In the genomic region with DNA sequence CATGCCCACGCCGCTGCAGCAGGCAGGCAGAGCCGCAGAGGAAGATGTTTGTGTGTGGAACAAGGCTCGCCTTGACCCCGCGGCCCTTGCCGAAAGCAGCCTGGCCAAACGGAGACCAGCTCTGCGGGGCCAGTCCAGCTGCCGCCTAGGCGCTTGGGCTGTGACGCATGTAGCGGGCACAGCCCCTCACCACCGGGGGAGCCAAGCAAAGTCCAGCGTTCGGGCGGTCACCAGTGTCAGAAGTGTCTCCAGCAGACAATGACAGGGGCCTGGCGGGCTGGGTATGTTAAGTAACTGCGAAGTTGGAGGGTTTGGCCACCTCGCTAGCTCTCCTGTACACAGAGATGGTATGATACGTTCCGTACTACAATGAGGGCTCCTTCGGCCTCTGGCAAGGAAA, we compare ENCODE assay signal across 8 cellular contexts. TPM values are rescaled to one million over a fixed set of nuclear protein-coding genes. Genes with fewer than 3 reads are reported as not detected.
DNase-seq lines count a peak whose midpoint lies in the region; ATAC-seq and TF ChIP-seq lines count a peak whose summit lies in the region.

No MANE protein-coding gene starts in this region.

- H3F3A ChIP-seq in neural cell (ENCODE audit: insufficient read depth, low read length, poor library complexity, severe bottlenecking) = no peaks in the 10 kb centered on the region

- H3K9ac ChIP-seq in OCI-LY3 (ENCODE audit: low read length) (peak overlapping the region; percentile 84), neural cell (ENCODE audit: low read length) (peak overlapping the region; percentile 72)

- no peak for TF ChIP-seq EP300 in neural cell (conservative IDR thresholded peaks at IDR 0.05; ENCODE audit: poor library complexity, severe bottlenecking)

- no peaks in the 10 kb centered on the region for H3K9me3 ChIP-seq in OCI-LY3 (ENCODE audit: insufficient read depth, low read length)
- H3K9me3 ChIP-seq in neural cell (ENCODE audit: low read length) = no peaks in the 10 kb centered on the region

- TF ChIP-seq CTCF in C4-2B (conservative IDR thresholded peaks at IDR 0.05) (no peak), OCI-LY3 (IDR thresholded peaks at IDR 0.05; ENCODE audit: low read depth, low read length) (no peak), epithelial cell of proximal tubule (conservative IDR thresholded peaks at IDR 0.05; ENCODE audit: low read depth, low read length) (no peak), neural cell (IDR thresholded peaks at IDR 0.05; ENCODE audit: poor library complexity, severe bottlenecking) (no peak)

- H3K4me2 ChIP-seq in OCI-LY3 (ENCODE audit: low read length) (peak overlapping the region; percentile 83), neural cell (ENCODE audit: low read length) (peak overlapping the region; percentile 35)

- no peaks in the 10 kb centered on the region for H4K20me1 ChIP-seq in OCI-LY3 (ENCODE audit: insufficient read depth, low read length)
- no peaks in the 10 kb centered on the region for H4K20me1 ChIP-seq in neural cell (ENCODE audit: insufficient read depth)

- no peak for TF ChIP-seq RAD21 in neural cell (conservative IDR thresholded peaks at IDR 0.05)

- ATAC-seq in HG03460 (IDR thresholded peaks at IDR 0.05; ENCODE audit: unreplicated experiment) (no peak), GM21825 (IDR thresholded peaks at IDR 0.05; ENCODE audit: unreplicated experiment) (no peak)

- no peak for DNase-seq in epithelial cell of proximal tubule (ENCODE audit: low read depth)
- DNase-seq in DMS79 treated with DMSO at 0.1 percent for 48 hours (lab: John Stamatoyannopoulos, UW) = no peak
- DNase-seq in NCI-H345 (lab: John Stamatoyannopoulos, UW) = no peak

- H3K27me3 ChIP-seq in OCI-LY3 (ENCODE audit: low read depth, low read length) (no peaks in the 10 kb centered on the region), neural cell (ENCODE audit: insufficient read depth, low read depth, low read length) (no peaks in the 10 kb centered on the region)

- H3K79me2 ChIP-seq in OCI-LY3 (ENCODE audit: low read length) (peaks cover 50% of the 10 kb centered on the region), neural cell (replicated peaks; ENCODE audit: insufficient read depth, low read length) (no peaks in the 10 kb centered on the region)

- peak overlapping the region; percentile 88 for H3K4me3 ChIP-seq in OCI-LY3 (ENCODE audit: low read length)
- H3K4me3 ChIP-seq in epithelial cell of proximal tubule (ENCODE audit: low read depth, low read length) = peak overlapping the region; percentile 70
- H3K4me3 ChIP-seq in neural cell (ENCODE audit: low read length) = peak overlapping the region; percentile 78

- H3K9me2 ChIP-seq in neural cell (ENCODE audit: insufficient read depth, low read length) = no peaks in the 10 kb centered on the region

- peaks cover 11% of the 10 kb centered on the region for H3K4me1 ChIP-seq in OCI-LY3 (ENCODE audit: low read length)

- H2AFZ ChIP-seq in OCI-LY3 (ENCODE audit: low read depth, low read length) (no peak overlapping the region), neural cell (ENCODE audit: low read depth, low read length) (no peak overlapping the region)

- peak overlapping the region; percentile 83 for H3K27ac ChIP-seq in C4-2B
- H3K27ac ChIP-seq in OCI-LY3 (ENCODE audit: low read length) = no peak overlapping the region
- peak overlapping the region; percentile 57 for H3K27ac ChIP-seq in neural cell (ENCODE audit: low read length)

- H3K36me3 ChIP-seq in OCI-LY3 (replicated peaks; ENCODE audit: low read depth, low read length) (no peaks in the 10 kb centered on the region), neural cell (ENCODE audit: insufficient read depth, low read length) (no peaks in the 10 kb centered on the region)

TF ChIP-seq in neural cell, 6 proteins besides CTCF, POLR2A, EP300 and RAD21:
- TF ChIP-seq MXI1 (conservative IDR thresholded peaks at IDR 0.05; ENCODE audit: poor library complexity, severe bottlenecking) (no peak), SMC3 (conservative IDR thresholded peaks at IDR 0.05; ENCODE audit: poor library complexity) (no peak), POLR2AphosphoS5 (IDR thresholded peaks at IDR 0.05) (no peak), REST (IDR thresholded peaks at IDR 0.05; ENCODE audit: borderline replicate concordance) (no peak), TAF1 (IDR thresholded peaks at IDR 0.05; ENCODE audit: low read depth) (no peak), EZH2 (IDR thresholded peaks at IDR 0.05; ENCODE audit: borderline replicate concordance, insufficient read depth, low read length, poor library complexity, severe bottlenecking) (no peak)

RNA-seq across cellular contexts. Expression of gene AMER1, which starts 1.3 kb away (rescaled TPM):
- total RNA-seq in epithelial cell of proximal tubule = 1.6 and 1.9 TPM in 2 replicates
- polyA plus RNA-seq in neural cell = 3.1 and 4.0 TPM in 2 replicates
- polyA minus RNA-seq in neural cell = 11.9 and 13.4 TPM in 2 replicates

RNA-seq across cellular contexts. Expression of gene ASB12, which starts 26.2 kb away (rescaled TPM):
- 0.07 TPM in 1 of 2 replicates, not detected in the other for total RNA-seq in epithelial cell of proximal tubule
- 1.2 and 1.5 TPM in 2 replicates for polyA plus RNA-seq in neural cell
- 0.73 and 1.2 TPM in 2 replicates for polyA minus RNA-seq in neural cell
